Comparison of ENCODE assay signal across 8 cellular contexts in genomic region chr18:45879681-45880655, GRCh38. TPM values are rescaled to one million over a fixed set of nuclear protein-coding genes. Genes with fewer than 3 reads are reported as not detected.
DNase-seq lines count a peak whose midpoint lies in the region; ATAC-seq, FAIRE-seq and TF ChIP-seq lines count a peak whose summit lies in the region.

No MANE protein-coding gene starts in this region.

- no peak overlapping the region for H2BK120ac ChIP-seq in H1 (replicated peaks; ENCODE audit: low read depth, low read length)

- H2BK12ac ChIP-seq in H1 (ENCODE audit: low read depth, low read length), result no peak overlapping the region

- TF ChIP-seq EP300 in H1 (IDR thresholded peaks at IDR 0.05; ENCODE audit: borderline replicate concordance in 1 of 2, low read depth in 2 of 2, low read length in 2 of 2), result no peak

- H3K4me3 Mint-ChIP-seq in mesothelial cell of epicardium, result no peak overlapping the region

- no peak overlapping the region for H4K5ac ChIP-seq in H1 (ENCODE audit: insufficient read length, low read depth, low read length)

- TF ChIP-seq POLR2A in H1 (IDR thresholded peaks at IDR 0.05; ENCODE audit: control extremely low read depth in 1 of 2, low read depth in 2 of 2, low read length in 2 of 2), result no peak

- peak; percentile 90 to 93 for TF ChIP-seq RAD21 in H1 (IDR thresholded peaks at IDR 0.05 in 1 of 2, conservative IDR thresholded peaks at IDR 0.05 in 1 of 2; ENCODE audit: low read depth in 2 of 2, low read length in 2 of 2)

- no peaks in the 10 kb centered on the region for H3K4me1 Mint-ChIP-seq in mesothelial cell of epicardium

- H3K4me2 ChIP-seq in H1 (ENCODE audit: insufficient read depth in 1 of 2, low read depth in 2 of 2, low read length in 2 of 2), result no peak overlapping the region

- H3K27ac ChIP-seq in H1 (ENCODE audit: low read depth, low read length), result no peak overlapping the region

- FAIRE-seq in H1 (lab: Jason Lieb, UNC), result peak; percentile 76

- no peak overlapping the region for H3K4ac ChIP-seq in H1 (replicated peaks; ENCODE audit: insufficient read length, low read depth, low read length)

- H4K20me1 ChIP-seq in H1 (replicated peaks in 1 of 2; ENCODE audit: control insufficient read depth in 1 of 2, insufficient read depth in 2 of 2, low read length in 2 of 2), result no peaks in the 10 kb centered on the region

- H3K9me3 Mint-ChIP-seq in mesothelial cell of epicardium, result peaks cover 6% of the 10 kb centered on the region

- no peak overlapping the region for H2AFZ ChIP-seq in H1 (ENCODE audit: low read length)

- H3K79me1 ChIP-seq in H1 (ENCODE audit: low read depth, low read length), result no peaks in the 10 kb centered on the region

- CTCF ChIA-PET in H1 (lab: Charles Lee; ENCODE audit: partially characterized antibody), result interaction anchor here (0.7 to 6.4 kb wide), 51 partner anchors 9 to 271 kb away, joined by 3 to 69 read pairs (median 4); partner anchors contain the start of genes PSTPIP2, SIGLEC15 and SLC14A1

- POLR2A ChIA-PET in H1 (lab: Charles Lee; ENCODE audit: partially characterized antibody), result no interaction called here

- peak; percentile 59 for ATAC-seq in GM18870 (IDR thresholded peaks at IDR 0.05; ENCODE audit: unreplicated experiment)
- ATAC-seq in HG03159 (IDR thresholded peaks at IDR 0.05; ENCODE audit: unreplicated experiment), result peak; percentile 83

- no peak overlapping the region for H2AK5ac ChIP-seq in H1 (ENCODE audit: low read depth, low read length)

- H2BK15ac ChIP-seq in H1 (ENCODE audit: low read length), result no peak overlapping the region

- H3K36me3 ChIP-seq in H1 (ENCODE audit: control insufficient read depth in 2 of 4, insufficient read depth in 4 of 4, low read length in 3 of 4), result peaks cover 0 to 20% (median 6%) of the 10 kb centered on the region in 4 experiments; a peak in 3 of 8 replicates

- 44% methylated on average over 17 of the region's 17 CpGs; no CpG with 5 or more reads in 1 of the 2 experiments for WGBS in H1 (ENCODE audit: extremely low coverage in 1 of 2, insufficient coverage in 1 of 2, insufficient read length in 1 of 2, insufficient replicate concordance in 2 of 2, low coverage in 1 of 2, low lambda C conversion rate in 2 of 2, missing lambda C conversion rate in 1 of 2), 2 experiments

- no peak overlapping the region for H3K27ac Mint-ChIP-seq in mesothelial cell of epicardium

- no peak overlapping the region for H2BK5ac ChIP-seq in H1 (ENCODE audit: low read depth, low read length)

- H3K4me1 ChIP-seq in H1 (replicated peaks in 1 of 4; ENCODE audit: control insufficient read depth in 3 of 4, insufficient read depth in 4 of 4, low read length in 3 of 4), result no peaks in the 10 kb centered on the region

- no peak overlapping the region for H3K4me3 ChIP-seq in H1 (ENCODE audit: extremely low read depth in 1 of 4, insufficient read depth in 2 of 4, low read depth in 3 of 4, low read length in 4 of 4)

- H3K27me3 ChIP-seq in H1 (replicated peaks in 1 of 4; ENCODE audit: control insufficient read depth in 3 of 4, extremely low read depth in 1 of 4, insufficient read depth in 3 of 4, low read length in 3 of 4), result no peaks in the 10 kb centered on the region

- H4K8ac ChIP-seq in H1 (ENCODE audit: extremely low read depth, insufficient read depth, low read length), result no peak overlapping the region

- no peak overlapping the region for H4K91ac ChIP-seq in H1 (replicated peaks; ENCODE audit: insufficient read length, low read length)

- no peak overlapping the region for H2BK20ac ChIP-seq in H1 (ENCODE audit: low read length)

- H3K23me2 ChIP-seq in H1 (ENCODE audit: low read depth, low read length), result no peaks in the 10 kb centered on the region

- peaks cover 37% of the 10 kb centered on the region for H3K36me3 Mint-ChIP-seq in mesothelial cell of epicardium

- peak; percentile 97 to 99 (median 99) for TF ChIP-seq CTCF in H1 (IDR thresholded peaks at IDR 0.05; ENCODE audit: control extremely low read depth in 1 of 3, insufficient read depth in 1 of 3, low read depth in 1 of 3, low read length in 3 of 3)
- TF ChIP-seq CTCF in mesothelial cell of epicardium (IDR thresholded peaks at IDR 0.05; ENCODE audit: unreplicated experiment), result peak; percentile 97

- H3K9me3 ChIP-seq in H1 (ENCODE audit: insufficient read depth in 2 of 2, low read depth in 1 of 2, low read length in 1 of 2), result peaks cover 0 to 3% of the 10 kb centered on the region in 2 experiments; a peak in 1 of 4 replicates

- H3K9ac ChIP-seq in H1 (replicated peaks in 1 of 4; ENCODE audit: extremely low read depth in 1 of 4, low read depth in 3 of 4, low read length in 3 of 4), result no peak overlapping the region

- H3K14ac ChIP-seq in H1 (ENCODE audit: insufficient read length), result no peak overlapping the region

- no peak overlapping the region for H3K23ac ChIP-seq in H1 (ENCODE audit: insufficient read length)

- H3K18ac ChIP-seq in H1 (ENCODE audit: extremely low read depth, low read length), result no peak overlapping the region

- H3K27me3 Mint-ChIP-seq in mesothelial cell of epicardium (ENCODE audit: low read depth), result no peaks in the 10 kb centered on the region

- H3K79me2 ChIP-seq in H1 (ENCODE audit: control insufficient read depth in 1 of 2, insufficient read depth in 2 of 2, low read length in 2 of 2), result no peaks in the 10 kb centered on the region

- peak; percentile 91 for DNase-seq in AG20443 (ENCODE audit: low spot score)
- DNase-seq in NCI-H774 (lab: John Stamatoyannopoulos, UW), result peak; percentile 65
- peak; percentile 92 for DNase-seq in activated CD8-positive, alpha-beta memory T cell treated with anti-CD3 and anti-CD28 coated beads for 24 hours
- peak; percentile 71 to 91 for DNase-seq in H1 (ENCODE audit: low read depth in 1 of 2, low spot score in 2 of 2)
- DNase-seq in mesothelial cell of epicardium (ENCODE audit: low spot score in 2 of 2, unreplicated experiment in 2 of 2), result peak; percentile 49 to 85
- peak; percentile 34 to 51 for DNase-seq in stimulated activated CD8-positive, alpha-beta memory T cell treated with anti-CD3 and anti-CD28 coated beads, Interleukin-4, amount 100 ng/mL, for 4 hours (ENCODE audit: low read depth in 2 of 2, low spot score in 1 of 2)

- no peak overlapping the region for H3K56ac ChIP-seq in H1 (replicated peaks; ENCODE audit: insufficient read length, low read depth, low read length)

TF ChIP-seq in H1, 55 proteins besides CTCF, POLR2A, EP300 and RAD21:
- TF ChIP-seq CREB1 (IDR thresholded peaks at IDR 0.05) (0 out of 2 replicates have a peak, but pooled peaks have one; percentile 14), HDAC2 (IDR thresholded peaks at IDR 0.05; ENCODE audit: borderline replicate concordance in 1 of 2, low read depth in 2 of 2, low read length in 2 of 2) (no peak)
TF ChIP-seq in H1: peak in this region for 1.

RNA-seq across cellular contexts. Expression of gene SIGLEC15, which starts 54.5 kb away (rescaled TPM):
- total RNA-seq in H1 (2021; fragmentation: NEBNext Ultra II Directional; extraction: Animal tissue kit (Norgen Biotek cat#: 25700)), result 0.37 and 0.54 TPM in 2 replicates
- 0.20 and 0.39 TPM in 2 replicates for polyA plus RNA-seq in H1 (2011; rRNA removed)
- 0.16 TPM for polyA plus RNA-seq in H1 (2011; cell fraction: cytosol; rRNA removed)
- polyA plus RNA-seq in H1 (2011; cell fraction: nucleus; rRNA removed), result 0.23 TPM
- 0.12 to 0.42 TPM (median 0.25 TPM) in 4 replicates for polyA plus RNA-seq in H1 (2012, experiment 1 of 2)
- polyA plus RNA-seq in H1 (2012, experiment 2 of 2), result 0.14 TPM
- polyA plus RNA-seq in H1 (2013, experiment 1 of 2), result 0.24 TPM
- polyA plus RNA-seq in H1 (2013, experiment 2 of 2), result 0.22 TPM
- 0.13 and 0.20 TPM in 2 replicates for polyA minus RNA-seq in H1 (2011; rRNA and poly(A)+ RNA removed)
- polyA minus RNA-seq in H1 (2011; cell fraction: cytosol; rRNA and poly(A)+ RNA removed), result not detected
- not detected for polyA minus RNA-seq in H1 (2011; cell fraction: nucleus; rRNA and poly(A)+ RNA removed)
- total RNA-seq in mesothelial cell of epicardium, result not detected in 3 replicates
